13 cellular contexts compared by ENCODE assay signal in the genomic region with DNA sequence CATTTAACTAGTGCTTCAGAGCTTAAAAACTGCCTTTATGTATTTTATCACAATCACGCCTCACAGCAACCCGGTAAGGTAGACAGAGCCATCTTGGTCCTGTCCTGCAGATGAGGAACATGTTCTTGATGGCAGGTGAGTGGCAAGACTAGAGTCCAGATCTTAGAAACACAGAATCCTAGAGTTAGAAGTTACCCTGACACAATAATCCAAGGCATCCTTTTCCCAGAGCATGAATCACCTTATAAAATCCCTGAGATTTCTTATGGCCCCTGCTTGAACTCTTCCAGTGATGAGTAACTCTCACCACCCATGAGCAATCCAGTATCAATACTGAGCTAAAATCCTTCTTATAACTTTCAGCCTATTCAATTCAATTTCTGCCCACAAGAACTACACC. TPM values are rescaled to one million over a fixed set of nuclear protein-coding genes. Genes with fewer than 3 reads are reported as not detected.
DNase-seq lines count a peak whose midpoint lies in the region; ATAC-seq, FAIRE-seq and TF ChIP-seq lines count a peak whose summit lies in the region.
"Had no signal": no experiment of that assay in that cellular context is flagged by ENCODE, and none has a peak within 500 bp of the region (broad histone marks: within the 10 kb centered on the region; RNA-seq: fewer than 3 reads in every experiment).

No MANE protein-coding gene starts in this region.

- H2AK5ac ChIP-seq in H1 (ENCODE audit: low read depth, low read length), result no peak overlapping the region

- H3K56ac ChIP-seq in H1 (replicated peaks; ENCODE audit: insufficient read length, low read depth, low read length), result no peak overlapping the region

- H3K4me3 ChIP-seq in H1 (ENCODE audit: extremely low read depth in 1 of 4, insufficient read depth in 2 of 4, low read depth in 3 of 4, low read length in 4 of 4) (no peak overlapping the region), lower leg skin (ENCODE audit: low read depth, poor library complexity, severe bottlenecking) (no peak overlapping the region)

- TF ChIP-seq RAD21 in H1 (IDR thresholded peaks at IDR 0.05 in 1 of 2, conservative IDR thresholded peaks at IDR 0.05 in 1 of 2; ENCODE audit: low read depth in 2 of 2, low read length in 2 of 2), result no peak

- H2BK20ac ChIP-seq in H1 (ENCODE audit: low read length), result no peak overlapping the region

- H2BK12ac ChIP-seq in H1 (ENCODE audit: low read depth, low read length), result no peak overlapping the region

- FAIRE-seq in H1 (lab: Jason Lieb, UNC), result no peak
- FAIRE-seq: endometrium had no signal

- POLR2A ChIA-PET in H1 (lab: Charles Lee; ENCODE audit: partially characterized antibody) (no interaction called here), HEK293T (lab: Yijun Ruan, JAX) (interaction anchor here (1.7 kb wide), 1 partner anchor 180 kb away, joined by 6 read pairs; a partner anchor contains a TSS)

- H3K4me1 ChIP-seq in H1 (replicated peaks in 1 of 4; ENCODE audit: control insufficient read depth in 3 of 4, insufficient read depth in 4 of 4, low read length in 3 of 4), result peaks cover 0 to 7% (median 2%) of the 10 kb centered on the region in 4 experiments; a peak in 3 of 7 replicates

- H4K91ac ChIP-seq in H1 (replicated peaks; ENCODE audit: insufficient read length, low read length), result no peak overlapping the region

- H2BK120ac ChIP-seq in H1 (replicated peaks; ENCODE audit: low read depth, low read length), result no peak overlapping the region

- H3K27me3 ChIP-seq in H1 (replicated peaks in 1 of 4; ENCODE audit: control insufficient read depth in 3 of 4, extremely low read depth in 1 of 4, insufficient read depth in 3 of 4, low read length in 3 of 4), result no peaks in the 10 kb centered on the region

- H2BK15ac ChIP-seq in H1 (ENCODE audit: low read length), result no peak overlapping the region

- H3K9me3 ChIP-seq in H1 (ENCODE audit: insufficient read depth in 2 of 2, low read depth in 1 of 2, low read length in 1 of 2), result no peaks in the 10 kb centered on the region

- no peak overlapping the region for H4K8ac ChIP-seq in H1 (ENCODE audit: extremely low read depth, insufficient read depth, low read length)

- no peak for TF ChIP-seq CTCF in H1 (IDR thresholded peaks at IDR 0.05; ENCODE audit: control extremely low read depth in 1 of 3, insufficient read depth in 1 of 3, low read depth in 1 of 3, low read length in 3 of 3)
- TF ChIP-seq CTCF in lower leg skin (IDR thresholded peaks at IDR 0.05), result no peak

- no peaks in the 10 kb centered on the region for H3K79me1 ChIP-seq in H1 (ENCODE audit: low read depth, low read length)

- no peak for TF ChIP-seq POLR2A in H1 (IDR thresholded peaks at IDR 0.05; ENCODE audit: control extremely low read depth in 1 of 2, low read depth in 2 of 2, low read length in 2 of 2)
- TF ChIP-seq POLR2A in lower leg skin (IDR thresholded peaks at IDR 0.05), result no peak

- CTCF ChIA-PET in H1 (lab: Charles Lee; ENCODE audit: partially characterized antibody) (interaction anchor here (1.1 to 2.7 kb wide), 2 partner anchors 43 to 56 kb away, joined by 3 to 11 read pairs; no protein-coding TSS in a partner anchor), HEK293T (lab: Yijun Ruan, JAX) (interaction anchor here (1.0 kb wide), 1 partner anchor 42 kb away, joined by 3 read pairs; no protein-coding TSS in a partner anchor)

- WGBS in H1 (ENCODE audit: extremely low coverage in 1 of 2, insufficient coverage in 1 of 2, insufficient read length in 1 of 2, insufficient replicate concordance in 2 of 2, low coverage in 1 of 2, low lambda C conversion rate in 2 of 2, missing lambda C conversion rate in 1 of 2), 2 experiments, result 92% methylated on average over 2 of the region's 2 CpGs; no CpG with 5 or more reads in 1 of the 2 experiments
- 97 to 98% methylated on average over 2 of the region's 2 CpGs for WGBS in lower leg skin, 2 donors

- ATAC-seq in GM21786 (IDR thresholded peaks at IDR 0.05; ENCODE audit: unreplicated experiment), result no peak
- ATAC-seq: stimulated activated naive B cell treated with anti-CD40 and anti-IgM and Interleukin-4, amounts not matched to agents 10 μg/mL and 1 μg/mL and 100 μg/mL, for 72 hours had no signal

- H2AFZ ChIP-seq in H1 (ENCODE audit: low read length), result 0 out of 2 replicates have a peak overlapping the region, but pooled peaks have one; percentile 76

- H3K18ac ChIP-seq in H1 (ENCODE audit: extremely low read depth, low read length), result no peak overlapping the region

- H3K79me2 ChIP-seq in H1 (ENCODE audit: control insufficient read depth in 1 of 2, insufficient read depth in 2 of 2, low read length in 2 of 2), result no peaks in the 10 kb centered on the region

- no peaks in the 10 kb centered on the region for H3K36me3 ChIP-seq in H1 (ENCODE audit: control insufficient read depth in 2 of 4, insufficient read depth in 4 of 4, low read length in 3 of 4)

- no peaks in the 10 kb centered on the region for H3K23me2 ChIP-seq in H1 (ENCODE audit: low read depth, low read length)

- H4K5ac ChIP-seq in H1 (ENCODE audit: insufficient read length, low read depth, low read length), result no peak overlapping the region

- no peak for TF ChIP-seq EP300 in H1 (IDR thresholded peaks at IDR 0.05; ENCODE audit: borderline replicate concordance in 1 of 2, low read depth in 2 of 2, low read length in 2 of 2)

- DNase-seq in Daoy (ENCODE audit: low read depth) (peak; percentile 71), LHCN-M2 (ENCODE audit: low read depth) (peak; percentile 84), H1 (ENCODE audit: low read depth in 1 of 2, low spot score in 2 of 2) (no peak), non-pigmented ciliary epithelial cell (ENCODE audit: low read depth) (peak; percentile 68), lower leg skin (ENCODE audit: low spot score in 2 of 2) (no peak), GM19238 (ENCODE audit: insufficient read length, low spot score) (no peak), HEK293T (ENCODE audit: extremely low spot score) (no peak)
- DNase-seq: activated naive CD4-positive, alpha-beta T cell treated with anti-CD3 and anti-CD28 coated beads, Interleukin-2, amount 10 ng/mL, durations not matched to agents 7 days and 5 days; DMS79 treated with DMSO at 0.1 percent for 48 hours; NCI-H146; stimulated activated naive B cell treated with anti-CD40 and anti-IgM and Interleukin-4, amounts not matched to agents 10 μg/mL and 1 μg/mL and 100 μg/mL, for 72 hours had no signal

- intact Hi-C loops in lower leg skin (cut with DNase I; ENCODE audit: low total_unique reads), result no loop called here

- H3K14ac ChIP-seq in H1 (ENCODE audit: insufficient read length), result no peak overlapping the region

- H3K4me2 ChIP-seq in H1 (ENCODE audit: insufficient read depth in 1 of 2, low read depth in 2 of 2, low read length in 2 of 2), result no peak overlapping the region

- no peaks in the 10 kb centered on the region for H4K20me1 ChIP-seq in H1 (replicated peaks in 1 of 2; ENCODE audit: control insufficient read depth in 1 of 2, insufficient read depth in 2 of 2, low read length in 2 of 2)

- H3K9ac ChIP-seq in H1 (replicated peaks in 1 of 4; ENCODE audit: extremely low read depth in 1 of 4, low read depth in 3 of 4, low read length in 3 of 4), result no peak overlapping the region

- no peak overlapping the region for H3K23ac ChIP-seq in H1 (ENCODE audit: insufficient read length)

- no peak overlapping the region for H3K27ac ChIP-seq in H1 (ENCODE audit: low read depth, low read length)

- no peak overlapping the region for H2BK5ac ChIP-seq in H1 (ENCODE audit: low read depth, low read length)

- H3K4ac ChIP-seq in H1 (replicated peaks; ENCODE audit: insufficient read length, low read depth, low read length), result no peak overlapping the region

RNA-seq across cellular contexts. Expression of a gene that starts 16.9 kb away (rescaled TPM):
- 0.17 TPM in 1 of 2 replicates, not detected in the other for total RNA-seq in Daoy (2014; rRNA removed; shearing (Covaris generic))
- total RNA-seq in LHCN-M2 (2014; rRNA removed) (1.1 TPM in 1 of 2 replicates, not detected in the other), lower leg skin (1 to 10 TPM in 3 of 4 donors, under 1 TPM in 1; 0.97 to 1.9 (median 1.3) TPM)
- 0.43 TPM for polyA plus RNA-seq in LHCN-M2 (2012)
- 0.19 and 0.65 TPM in 2 replicates for total RNA-seq in H1 (2021; fragmentation: NEBNext Ultra II Directional; extraction: Animal tissue kit (Norgen Biotek cat#: 25700))
- polyA plus RNA-seq in H1 (2011; rRNA removed), result 1.1 and 1.2 TPM in 2 replicates
- 1.1 TPM for polyA plus RNA-seq in H1 (2011; cell fraction: cytosol; rRNA removed)
- polyA plus RNA-seq in H1 (2011; cell fraction: nucleus; rRNA removed), result 3.3 TPM
- polyA plus RNA-seq in H1 (2012, experiment 1 of 2), result 0.47 to 0.56 TPM (median 0.55 TPM) in 4 replicates
- polyA plus RNA-seq in H1 (2012, experiment 2 of 2), result 0.12 TPM
- 0.28 TPM for polyA plus RNA-seq in H1 (2013, experiment 1 of 2)
- 0.28 TPM for polyA plus RNA-seq in H1 (2013, experiment 2 of 2)
- 0.29 and 1.6 TPM in 2 replicates for polyA minus RNA-seq in H1 (2011; rRNA and poly(A)+ RNA removed)
- not detected for polyA minus RNA-seq in H1 (2011; cell fraction: cytosol; rRNA and poly(A)+ RNA removed)
- 3.6 TPM for polyA minus RNA-seq in H1 (2011; cell fraction: nucleus; rRNA and poly(A)+ RNA removed)

RNA-seq across cellular contexts. Expression of a gene that starts 33.7 kb away (rescaled TPM):
- 35.9 and 62.8 TPM in 2 replicates for total RNA-seq in Daoy (2014; rRNA removed; shearing (Covaris generic))
- total RNA-seq in LHCN-M2 (2014; rRNA removed) (15.1 and 24.2 TPM in 2 replicates), lower leg skin (10 to 100 TPM; 16.2 to 43.1 (median 29.9) TPM)
- 73.4 TPM for polyA plus RNA-seq in LHCN-M2 (2012)
- total RNA-seq in H1 (2021; fragmentation: NEBNext Ultra II Directional; extraction: Animal tissue kit (Norgen Biotek cat#: 25700)), result 43.0 and 45.5 TPM in 2 replicates
- polyA plus RNA-seq in H1 (2011; rRNA removed), result 34.2 and 38.1 TPM in 2 replicates
- 55.0 TPM for polyA plus RNA-seq in H1 (2011; cell fraction: cytosol; rRNA removed)
- 45.7 TPM for polyA plus RNA-seq in H1 (2011; cell fraction: nucleus; rRNA removed)
- polyA plus RNA-seq in H1 (2012, experiment 1 of 2), result 54.3 to 77.8 TPM (median 64.1 TPM) in 4 replicates
- polyA plus RNA-seq in H1 (2012, experiment 2 of 2), result 57.7 TPM
- polyA plus RNA-seq in H1 (2013, experiment 1 of 2), result 125 TPM
- 135 TPM for polyA plus RNA-seq in H1 (2013, experiment 2 of 2)
- 9.9 and 11.3 TPM in 2 replicates for polyA minus RNA-seq in H1 (2011; rRNA and poly(A)+ RNA removed)
- polyA minus RNA-seq in H1 (2011; cell fraction: cytosol; rRNA and poly(A)+ RNA removed), result 23.6 TPM
- polyA minus RNA-seq in H1 (2011; cell fraction: nucleus; rRNA and poly(A)+ RNA removed), result 28.0 TPM

RNA-seq across cellular contexts. Expression of a gene that starts 45.8 kb away (rescaled TPM):
- not detected in 2 replicates for total RNA-seq in Daoy (2014; rRNA removed; shearing (Covaris generic))
- total RNA-seq in LHCN-M2 (2014; rRNA removed) (0.13 TPM in 1 of 2 replicates, not detected in the other), lower leg skin (1 to 10 TPM in 1 of 4 donors, under 1 TPM in 3; 0.34 to 2.6 (median 0.82) TPM)
- polyA plus RNA-seq in LHCN-M2 (2012), result 0.09 TPM
- not detected in 2 replicates for total RNA-seq in H1 (2021; fragmentation: NEBNext Ultra II Directional; extraction: Animal tissue kit (Norgen Biotek cat#: 25700))
- not detected in 2 replicates for polyA plus RNA-seq in H1 (2011; rRNA removed)
- polyA plus RNA-seq in H1 (2011; cell fraction: cytosol; rRNA removed), result not detected
- not detected for polyA plus RNA-seq in H1 (2011; cell fraction: nucleus; rRNA removed)
- not detected in 4 replicates for polyA plus RNA-seq in H1 (2012, experiment 1 of 2)
- polyA plus RNA-seq in H1 (2012, experiment 2 of 2), result not detected
- polyA plus RNA-seq in H1 (2013, experiment 1 of 2), result not detected
- not detected for polyA plus RNA-seq in H1 (2013, experiment 2 of 2)
- not detected in 2 replicates for polyA minus RNA-seq in H1 (2011; rRNA and poly(A)+ RNA removed)
- not detected for polyA minus RNA-seq in H1 (2011; cell fraction: cytosol; rRNA and poly(A)+ RNA removed)
- polyA minus RNA-seq in H1 (2011; cell fraction: nucleus; rRNA and poly(A)+ RNA removed), result not detected

RNA-seq across cellular contexts. Expression of a gene that starts 59.3 kb away (rescaled TPM):
- total RNA-seq in Daoy (2014; rRNA removed; shearing (Covaris generic)), result 1.8 and 2.0 TPM in 2 replicates
- total RNA-seq in LHCN-M2 (2014; rRNA removed), result 0.19 and 1.3 TPM in 2 replicates
- 0.27 TPM for polyA plus RNA-seq in LHCN-M2 (2012)
- 3.8 and 5.4 TPM in 2 replicates for total RNA-seq in H1 (2021; fragmentation: NEBNext Ultra II Directional; extraction: Animal tissue kit (Norgen Biotek cat#: 25700))
- polyA plus RNA-seq in H1 (2011; rRNA removed), result 4.7 and 7.4 TPM in 2 replicates
- polyA plus RNA-seq in H1 (2011; cell fraction: cytosol; rRNA removed), result 5.5 TPM
- polyA plus RNA-seq in H1 (2011; cell fraction: nucleus; rRNA removed), result 13.6 TPM
- 5.3 to 5.9 TPM (median 5.6 TPM) in 4 replicates for polyA plus RNA-seq in H1 (2012, experiment 1 of 2)
- 0.60 TPM for polyA plus RNA-seq in H1 (2012, experiment 2 of 2)
- polyA plus RNA-seq in H1 (2013, experiment 1 of 2), result 3.3 TPM
- polyA plus RNA-seq in H1 (2013, experiment 2 of 2), result 2.4 TPM
- polyA minus RNA-seq in H1 (2011; rRNA and poly(A)+ RNA removed), result 6.2 and 17.0 TPM in 2 replicates
- polyA minus RNA-seq in H1 (2011; cell fraction: cytosol; rRNA and poly(A)+ RNA removed), result 3.2 TPM
- 14.1 TPM for polyA minus RNA-seq in H1 (2011; cell fraction: nucleus; rRNA and poly(A)+ RNA removed)
- total RNA-seq in lower leg skin, result 1 to 10 TPM in 3 of 4 donors, under 1 TPM in 1; 0.91 to 5.1 (median 1.7) TPM

Comparison
In these comparisons a context has a peak if more than half of its experiments do, and no peak if none do; other contexts are left out.
1. DNase-seq: peak in Daoy (single experiment), LHCN-M2 (single experiment) and non-pigmented ciliary epithelial cell (single experiment); none in H1 (0 of 2), lower leg skin (0 of 2), GM19238 (single experiment) and HEK293T (single experiment).